ENCODE assay signal across 8 cellular contexts in genomic region chr10:118045842-118046490, GRCh38. TPM values are rescaled to one million over a fixed set of nuclear protein-coding genes. Genes with fewer than 3 reads are reported as not detected.
DNase-seq lines count a peak whose midpoint lies in the region; ATAC-seq and TF ChIP-seq lines count a peak whose summit lies in the region.

No MANE protein-coding gene starts in this region.

- H3K4me3 ChIP-seq in fibroblast of mammary gland (ENCODE audit: control insufficient read depth, low read depth, low read length) = peak overlapping the region; percentile 76

- peak overlapping the region; percentile 81 to 95 (median 92) for H3K4me3 Mint-ChIP-seq in naive B cell
- peak overlapping the region; percentile 94 for H3K4me3 Mint-ChIP-seq in type B pancreatic cell

- no peaks in the 10 kb centered on the region for H3K36me3 Mint-ChIP-seq in naive B cell
- H3K36me3 Mint-ChIP-seq in type B pancreatic cell = peaks cover 4% of the 10 kb centered on the region

- peaks cover 15 to 34% (median 20%) of the 10 kb centered on the region in 3 donors for H3K4me1 Mint-ChIP-seq in naive B cell
- peaks cover 23% of the 10 kb centered on the region for H3K4me1 Mint-ChIP-seq in type B pancreatic cell (ENCODE audit: unreplicated experiment)

- H3K27ac Mint-ChIP-seq in naive B cell (peak overlapping the region; percentile 74 to 95 (median 86)), type B pancreatic cell (peak overlapping the region; percentile 72)

- peak in 4 of 6 experiments; percentile 17 to 59 (median 30) for DNase-seq in stimulated activated naive CD4-positive, alpha-beta T cell (lab: John Stamatoyannopoulos, UW)
- DNase-seq in stimulated activated naive CD4-positive, alpha-beta T cell treated with Interleukin-2 at 50 U/mL for 16 hours (lab: John Stamatoyannopoulos, UW) = no peak
- DNase-seq in NCI-H69 (lab: John Stamatoyannopoulos, UW) (peak; percentile 87), fibroblast of mammary gland (ENCODE audit: low read depth) (peak; percentile 68), naive B cell (no peak), type B pancreatic cell (ENCODE audit: extremely low spot score, unreplicated experiment) (peak; percentile 71)
- DNase-seq in activated T-cell treated with anti-CD3 and anti-CD28 coated beads, Interleukin-2, amount 50 U/mL, for 48 hours = peak; percentile 51 to 56

- TF ChIP-seq CTCF in fibroblast of mammary gland (conservative IDR thresholded peaks at IDR 0.05; ENCODE audit: control insufficient read depth, insufficient read depth, low read depth, low read length) (no peak), type B pancreatic cell (conservative IDR thresholded peaks at IDR 0.05) (no peak)

- no peaks in the 10 kb centered on the region for H3K9me3 Mint-ChIP-seq in naive B cell
- no peaks in the 10 kb centered on the region for H3K9me3 Mint-ChIP-seq in type B pancreatic cell

- no peaks in the 10 kb centered on the region for H3K27me3 Mint-ChIP-seq in naive B cell
- H3K27me3 Mint-ChIP-seq in type B pancreatic cell = no peaks in the 10 kb centered on the region

- ATAC-seq in HG03025 (IDR thresholded peaks at IDR 0.05; ENCODE audit: low FRiP score, unreplicated experiment) (peak; percentile 18), naive B cell (ENCODE audit: low read depth in 2 of 2) (peak; percentile 16 to 17)

RNA-seq across cellular contexts. Expression of gene RAB11FIP2, which starts 0.8 kb away (rescaled TPM):
- polyA plus RNA-seq in naive B cell (ENCODE audit: low read depth in 6 of 6) = 10 to 100 TPM in 4 of 6 donors, 1 to 10 TPM in 2; 9.0 to 15.9 (median 12.5) TPM
- 11.4 and 20.6 TPM in 2 replicates for total RNA-seq in type B pancreatic cell (ENCODE audit: low replicate concordance)

Comparison
In these comparisons a context has a peak if more than half of its experiments do, and no peak if none do; other contexts are left out.
1. DNase-seq: peak in stimulated activated naive CD4-positive, alpha-beta T cell (4 of 6), NCI-H69 (single experiment), activated T-cell treated with anti-CD3 and anti-CD28 coated beads, Interleukin-2, amount 50 U/mL, for 48 hours (2 of 2), fibroblast of mammary gland (single experiment) and type B pancreatic cell (single experiment); none in stimulated activated naive CD4-positive, alpha-beta T cell treated with Interleukin-2 at 50 U/mL for 16 hours (single experiment) and naive B cell (single experiment).